In genomic region chr10:99234067-99234738, GRCh38 we compare ENCODE assay signal across 9 cellular contexts. TPM values are rescaled to one million over a fixed set of nuclear protein-coding genes. Genes with fewer than 3 reads are reported as not detected.
DNase-seq lines count a peak whose midpoint lies in the region; ATAC-seq and TF ChIP-seq lines count a peak whose summit lies in the region.
"Had no signal": no experiment of that assay in that cellular context is flagged by ENCODE, and none has a peak within 500 bp of the region (broad histone marks: within the 10 kb centered on the region; RNA-seq: fewer than 3 reads in every experiment).

No MANE protein-coding gene starts in this region.

- H3K9ac ChIP-seq in IMR-90 (ENCODE audit: low read depth, low read length) (no peak overlapping the region), rectal smooth muscle tissue (ENCODE audit: low read length) (no peak overlapping the region)

- H3K4ac ChIP-seq in IMR-90 (ENCODE audit: low read depth, low read length), result no peak overlapping the region

- H3K4me2 ChIP-seq in IMR-90 (ENCODE audit: low read depth, low read length), result peak overlapping the region; percentile 78

- no peaks in the 10 kb centered on the region for H3K9me1 ChIP-seq in IMR-90 (ENCODE audit: insufficient read depth, low read length)

- H3K4me1 ChIP-seq in IMR-90 (ENCODE audit: control insufficient read depth, insufficient read depth, low read length) (no peaks in the 10 kb centered on the region; the same call in 1 of the 2 replicates), heart right ventricle (peaks cover 0 to 42% (median 25%) of the 10 kb centered on the region in 9 donors), rectal smooth muscle tissue (ENCODE audit: control insufficient read depth, insufficient read depth, low read length) (peaks cover 5% of the 10 kb centered on the region)

- H4K20me1 ChIP-seq in IMR-90 (ENCODE audit: insufficient read depth, low read length), result no peaks in the 10 kb centered on the region

- no peak overlapping the region for H2BK15ac ChIP-seq in IMR-90 (ENCODE audit: low read depth, low read length)

- no peaks in the 10 kb centered on the region for H3K9me3 ChIP-seq in IMR-90 (ENCODE audit: control insufficient read depth, insufficient read depth, low read length)
- H3K9me3 ChIP-seq in heart right ventricle, result no peaks in the 10 kb centered on the region

- H2BK20ac ChIP-seq in IMR-90 (ENCODE audit: low read depth, low read length), result no peak overlapping the region

- no peak for TF ChIP-seq POLR2A in IMR-90 (IDR thresholded peaks at IDR 0.05; ENCODE audit: low read depth, low read length)

- TF ChIP-seq CTCF in IMR-90 (conservative IDR thresholded peaks at IDR 0.05; ENCODE audit: low read depth, low read length), result no peak
- no peak for TF ChIP-seq CTCF in heart right ventricle (IDR thresholded peaks at IDR 0.05)

- H2BK120ac ChIP-seq in IMR-90 (ENCODE audit: low read depth, low read length), result no peak overlapping the region

- H3K18ac ChIP-seq in IMR-90 (ENCODE audit: low read depth, low read length), result no peak overlapping the region

- no peak overlapping the region for H4K5ac ChIP-seq in IMR-90 (ENCODE audit: low read depth, low read length)

- dilution Hi-C loops in IMR-90 (cut with HindIII; ENCODE audit: low sequenced_read_pairs, unreplicated experiment), result no loop called here

- peak overlapping the region; percentile 36 for H3K4me3 ChIP-seq in IMR-90 (ENCODE audit: insufficient read depth, low read depth, low read length)
- peak overlapping the region; percentile 16 to 58 (median 50) for H3K4me3 ChIP-seq in heart right ventricle
- peak overlapping the region; percentile 65 for H3K4me3 ChIP-seq in rectal smooth muscle tissue (ENCODE audit: low read length)

- ATAC-seq in GM21447 (IDR thresholded peaks at IDR 0.05; ENCODE audit: unreplicated experiment), result peak; percentile 99
- ATAC-seq in IMR-90 (ENCODE audit: low read depth), result peak; percentile 72
- ATAC-seq in heart right ventricle, result peak in 6 of 8 donors; percentile 57 to 83 (median 70)

- H3K27me3 ChIP-seq in IMR-90 (ENCODE audit: control insufficient read depth, insufficient read depth, low read length), result peaks cover 61% of the 10 kb centered on the region
- peaks cover 6 to 99% (median 97%) of the 10 kb centered on the region in 7 donors for H3K27me3 ChIP-seq in heart right ventricle
- peaks cover 40% of the 10 kb centered on the region for H3K27me3 ChIP-seq in rectal smooth muscle tissue (ENCODE audit: control insufficient read depth, insufficient read depth, low read length)

- POLR2A ChIA-PET in IMR-90 (lab: Charles Lee; ENCODE audit: unreplicated experiment), result no interaction called here

- in situ Hi-C loops in IMR-90 (cut with MboI; ENCODE audit: low sequenced_read_pairs), result no loop called here

- H2AFZ ChIP-seq in IMR-90 (replicated peaks; ENCODE audit: low read length, poor library complexity), result peak overlapping the region; percentile 92

- DNase-seq in GDM1 (lab: John Stamatoyannopoulos, UW) (peak; percentile 54), IMR-90 (peak; percentile 31), heart right ventricle (peak; percentile 17 to 55), occipital lobe (lab: John Stamatoyannopoulos, UW) (no peak), SHP77 treated with DMSO at 0.1 percent for 48 hours (lab: John Stamatoyannopoulos, UW) (no peak)
- DNase-seq in activated naive CD4-positive, alpha-beta T cell treated with anti-CD3 and anti-CD28 coated beads, Interleukin-2, amount 50 U/mL, for 16 hours, result peak; percentile 24

- H4K91ac ChIP-seq in IMR-90 (ENCODE audit: insufficient read depth, low read depth, low read length), result no peak overlapping the region

- H3K79me1 ChIP-seq in IMR-90 (ENCODE audit: low read depth in 1 of 2, low read length in 2 of 2), result no peaks in the 10 kb centered on the region

- no peak overlapping the region for H3K56ac ChIP-seq in IMR-90 (ENCODE audit: extremely low read depth, insufficient read depth, low read length)

- no peak overlapping the region for H3K14ac ChIP-seq in IMR-90 (replicated peaks; ENCODE audit: low read depth, low read length)

- H3K27ac ChIP-seq in IMR-90 (ENCODE audit: insufficient read depth, low read length) (no peak overlapping the region), heart right ventricle (no peak overlapping the region), rectal smooth muscle tissue (ENCODE audit: low read depth, low read length) (no peak overlapping the region)

- no peak overlapping the region for H2AK5ac ChIP-seq in IMR-90 (ENCODE audit: low read depth, low read length)

- CTCF ChIA-PET in IMR-90 (lab: Yijun Ruan, JAX), result no interaction called here

- no peak overlapping the region for H4K8ac ChIP-seq in IMR-90 (ENCODE audit: low read depth in 2 of 2, low read length in 2 of 2)

- no peak for TF ChIP-seq RAD21 in IMR-90 (IDR thresholded peaks at IDR 0.05; ENCODE audit: low read length)

- 4% methylated on average over 19 of the region's 45 CpGs; no CpG with 5 or more reads in 1 of the 2 experiments for WGBS in IMR-90 (ENCODE audit: extremely low coverage in 2 of 2, insufficient read length in 1 of 2), 2 experiments
- 1 to 2% methylated on average over 45 of the region's 45 CpGs for WGBS in heart right ventricle, 2 donors

- BruUV-seq in IMR-90 (replicated peaks; lab: Mats Ljungman, UMichigan), result no TSS peak

- H3K23ac ChIP-seq in IMR-90 (ENCODE audit: low read depth, low read length), result no peak overlapping the region

- H3K36me3 ChIP-seq in IMR-90 (ENCODE audit: control insufficient read depth, insufficient read depth, low read length), result no peaks in the 10 kb centered on the region
- no peaks in the 10 kb centered on the region for H3K36me3 ChIP-seq in heart right ventricle
- H3K36me3 ChIP-seq in rectal smooth muscle tissue (ENCODE audit: control insufficient read depth, insufficient read depth, low read length), result no peaks in the 10 kb centered on the region

- H2BK5ac ChIP-seq in IMR-90 (ENCODE audit: low read depth, low read length, poor library complexity, severe bottlenecking), result no peak overlapping the region

- intact Hi-C loops in IMR-90 (cut with micrococcal nuclease), result no loop called here
- intact Hi-C loops in heart right ventricle (cut with DNase I), result no loop called here

- H2AK9ac ChIP-seq in IMR-90 (replicated peaks; ENCODE audit: low read depth, low read length, poor library complexity), result peak overlapping the region; percentile 48

TF ChIP-seq in IMR-90, 13 proteins besides CTCF, POLR2A, EP300 and RAD21:
- no peak for TF ChIP-seq MXI1 (IDR thresholded peaks at IDR 0.05; ENCODE audit: borderline replicate concordance, low read depth, low read length)
- no peak for TF ChIP-seq RCOR1 (IDR thresholded peaks at IDR 0.05; ENCODE audit: insufficient replicate concordance, low read length)
- no peak for TF ChIP-seq BHLHE40 (IDR thresholded peaks at IDR 0.05; ENCODE audit: low read depth, low read length)
- TF ChIP-seq CEBPB (IDR thresholded peaks at IDR 0.05; ENCODE audit: low read depth, low read length), result no peak
- no peak for TF ChIP-seq ELK1 (IDR thresholded peaks at IDR 0.05; ENCODE audit: borderline replicate concordance, low read depth, low read length)
- no peak for TF ChIP-seq MAFK (IDR thresholded peaks at IDR 0.05; ENCODE audit: low read depth, low read length)
- TF ChIP-seq NFE2L2 (IDR thresholded peaks at IDR 0.05; ENCODE audit: low read depth, low read length), result no peak
- no peak for TF ChIP-seq USF2 (IDR thresholded peaks at IDR 0.05; ENCODE audit: low read depth, low read length)
- TF ChIP-seq CHD1 (IDR thresholded peaks at IDR 0.05; ENCODE audit: low read depth, low read length), result no peak
- no peak for TF ChIP-seq RFX5 (IDR thresholded peaks at IDR 0.05; ENCODE audit: low read depth, low read length)
- TF ChIP-seq FOS (IDR thresholded peaks at IDR 0.05; ENCODE audit: low read depth, low read length), result no peak
- no peak for TF ChIP-seq SMC3 (IDR thresholded peaks at IDR 0.05; ENCODE audit: low read depth, low read length)
- no peak for TF ChIP-seq MAZ (IDR thresholded peaks at IDR 0.05; ENCODE audit: borderline replicate concordance, low read depth, low read length)

RNA-seq across cellular contexts. Expression of gene HPSE2, which starts 1.4 kb away (rescaled TPM):
- total RNA-seq in IMR-90 (2012; rRNA removed) (not detected in 2 replicates), heart right ventricle (under 1 TPM in 4 of 10 donors, not detected in 6; 0.07 to 0.24 (median 0.13) TPM), occipital lobe (not detected)
- polyA plus RNA-seq in IMR-90 (2012; rRNA removed) (not detected in 2 replicates), heart right ventricle (under 1 TPM; 0.04 to 0.22 TPM)
- not detected in 2 replicates for polyA plus RNA-seq in IMR-90 (2012; cell fraction: cytosol; rRNA removed)
- not detected in 2 replicates for polyA plus RNA-seq in IMR-90 (2012; cell fraction: nucleus; rRNA removed; ENCODE audit: low replicate concordance)
- total RNA-seq: T-helper 2 cell treated with Interferon-gamma antibody and Interleukin-4, amounts not matched to agents 100 ng/mL and 5 ng/mL, for 36 hours had no signal

Comparison
In these comparisons a context has a peak if more than half of its experiments do, and no peak if none do; other contexts are left out.
1. DNase-seq: peak in GDM1 (single experiment), IMR-90 (single experiment), activated naive CD4-positive, alpha-beta T cell treated with anti-CD3 and anti-CD28 coated beads, Interleukin-2, amount 50 U/mL, for 16 hours (single experiment) and heart right ventricle (2 of 2); none in occipital lobe (single experiment) and SHP77 treated with DMSO at 0.1 percent for 48 hours (single experiment).
2. Peak in every context shown above with its lines, with median percentiles within 50 percentile points of each other: ATAC-seq and H3K4me3 ChIP-seq.